9 cellular contexts compared by ENCODE assay signal in genomic region chr13:62014299-62014698, GRCh38.
DNase-seq lines count a peak whose midpoint lies in the region; ATAC-seq and TF ChIP-seq lines count a peak whose summit lies in the region.
"Had no signal": no experiment of that assay in that cellular context is flagged by ENCODE, and none has a peak within 500 bp of the region (broad histone marks: within the 10 kb centered on the region; RNA-seq: fewer than 3 reads in every experiment).

No MANE protein-coding gene starts in this region.

- no peak overlapping the region for H3K4me2 ChIP-seq in Loucy (ENCODE audit: low read depth, low read length, poor library complexity, severe bottlenecking)
- H3K4me2 ChIP-seq in hepatocyte: no peak overlapping the region

- no peaks in the 10 kb centered on the region for H3K79me2 ChIP-seq in Loucy (ENCODE audit: insufficient read depth, low read length)
- no peaks in the 10 kb centered on the region for H3K79me2 ChIP-seq in hepatocyte

- H3K36me3 Mint-ChIP-seq in Caco-2 (ENCODE audit: insufficient read depth, unreplicated experiment): no peaks in the 10 kb centered on the region
- H3K36me3 Mint-ChIP-seq in CD8-positive, alpha-beta memory T cell: no peaks in the 10 kb centered on the region

- no peak overlapping the region for H3K27ac Mint-ChIP-seq in Caco-2 (ENCODE audit: unreplicated experiment)
- no peak overlapping the region for H3K27ac Mint-ChIP-seq in CD8-positive, alpha-beta memory T cell
- H3K27ac Mint-ChIP-seq: activated B cell treated with CpG ODN at 0.5 μM for 24 hours had no signal

- peak in 1 of 2 experiments; percentile 24 for DNase-seq in Caco-2
- DNase-seq in RWPE1 (ENCODE audit: low spot score): peak; percentile 6
- peak; percentile 6 for DNase-seq in hepatocyte (ENCODE audit: low spot score)
- no peak for DNase-seq in left colon
- no peak for DNase-seq in CD8-positive, alpha-beta memory T cell
- no peak for DNase-seq in dermis blood vessel endothelial cell
- DNase-seq: activated B cell treated with CpG ODN at 0.5 μM for 24 hours had no signal

- 46% methylated on average over 3 of the region's 3 CpGs for WGBS in hepatocyte (ENCODE audit: low lambda C conversion rate, missing lambda C conversion rate)

- CTCF ChIA-PET in Caco-2 (lab: Charles Lee) (interaction anchor here (1.0 kb wide), 1 partner anchor 92 kb away, joined by 3 read pairs; no protein-coding TSS in a partner anchor), RWPE1 (lab: Yijun Ruan, JAX) (interaction anchor here (0.7 kb wide), 1 partner anchor 336 kb away, joined by 4 read pairs; no protein-coding TSS in a partner anchor)
- CTCF ChIA-PET in CD8-positive, alpha-beta memory T cell (lab: Charles Lee): no interaction called here

- H3K9me3 ChIP-seq in Caco-2: no peaks in the 10 kb centered on the region
- no peaks in the 10 kb centered on the region for H3K9me3 ChIP-seq in Loucy (ENCODE audit: insufficient read depth, low read depth, low read length)
- H3K9me3 ChIP-seq in hepatocyte (ENCODE audit: low read depth): no peaks in the 10 kb centered on the region
- peaks cover 3% of the 10 kb centered on the region for H3K9me3 ChIP-seq in CD8-positive, alpha-beta memory T cell (ENCODE audit: low read length)

- H3F3A ChIP-seq in Loucy (ENCODE audit: low read depth): no peaks in the 10 kb centered on the region

- intact Hi-C loops in Caco-2 (cut with micrococcal nuclease; ENCODE audit: unreplicated experiment) (loop anchor here (1.0 to 2.0 kb wide), 2 partner anchors 105 to 344 kb away; no protein-coding TSS in a partner anchor), left colon (cut with DNase I, micrococcal nuclease) (no loop called here)

- no peak overlapping the region for H3K4me3 ChIP-seq in Caco-2 (ENCODE audit: low read depth, low read length)
- no peak overlapping the region for H3K4me3 ChIP-seq in Loucy (ENCODE audit: low read length, poor library complexity, severe bottlenecking)
- H3K4me3 ChIP-seq in hepatocyte: no peak overlapping the region
- H3K4me3 ChIP-seq in CD8-positive, alpha-beta memory T cell (ENCODE audit: low read length): no peak overlapping the region

- H3K9ac ChIP-seq in Loucy (ENCODE audit: low read depth, low read length, poor library complexity, severe bottlenecking): no peak overlapping the region

- no peaks in the 10 kb centered on the region for H3K4me1 ChIP-seq in Caco-2
- H3K4me1 ChIP-seq in Loucy (ENCODE audit: insufficient read depth, low read length, poor library complexity, severe bottlenecking): no peaks in the 10 kb centered on the region
- no peaks in the 10 kb centered on the region for H3K4me1 ChIP-seq in hepatocyte (ENCODE audit: insufficient read depth)
- H3K4me1 ChIP-seq in CD8-positive, alpha-beta memory T cell (ENCODE audit: insufficient read depth, low read length): no peaks in the 10 kb centered on the region

- H3K4me1 Mint-ChIP-seq in Caco-2 (ENCODE audit: low read depth, unreplicated experiment): no peaks in the 10 kb centered on the region
- H3K4me1 Mint-ChIP-seq in CD8-positive, alpha-beta memory T cell: no peaks in the 10 kb centered on the region
- H3K4me1 Mint-ChIP-seq: activated B cell treated with CpG ODN at 0.5 μM for 24 hours had no signal

- no peak overlapping the region for H2AFZ ChIP-seq in Loucy (ENCODE audit: low read length)
- H2AFZ ChIP-seq in hepatocyte: no peak overlapping the region

- H4K20me1 ChIP-seq in Loucy (ENCODE audit: insufficient read depth, low read length, poor library complexity, severe bottlenecking) (no peaks in the 10 kb centered on the region), hepatocyte (ENCODE audit: insufficient read depth, poor library complexity, severe bottlenecking) (no peaks in the 10 kb centered on the region)

- H3K9me2 ChIP-seq in Loucy (replicated peaks; ENCODE audit: low read depth, low read length): no peaks in the 10 kb centered on the region
- no peaks in the 10 kb centered on the region for H3K9me2 ChIP-seq in hepatocyte (replicated peaks; ENCODE audit: insufficient read depth)

- POLR2A ChIA-PET in Caco-2 (lab: Charles Lee): no interaction called here
- POLR2A ChIA-PET in RWPE1 (lab: Yijun Ruan, JAX; ENCODE audit: low non-redundant PET): no interaction called here
- POLR2A ChIA-PET in CD8-positive, alpha-beta memory T cell (lab: Charles Lee): no interaction called here

- no peaks in the 10 kb centered on the region for H3K36me3 ChIP-seq in Caco-2 (ENCODE audit: control insufficient read depth, insufficient read depth, low read length)
- no peaks in the 10 kb centered on the region for H3K36me3 ChIP-seq in Loucy (ENCODE audit: insufficient read depth, low read length)
- no peaks in the 10 kb centered on the region for H3K36me3 ChIP-seq in hepatocyte (replicated peaks; ENCODE audit: insufficient read depth, low read depth)
- H3K36me3 ChIP-seq in CD8-positive, alpha-beta memory T cell (ENCODE audit: insufficient read depth, low read length): no peaks in the 10 kb centered on the region

- no peak overlapping the region for H3K4me3 Mint-ChIP-seq in Caco-2 (ENCODE audit: unreplicated experiment)
- H3K4me3 Mint-ChIP-seq in CD8-positive, alpha-beta memory T cell: no peak overlapping the region
- H3K4me3 Mint-ChIP-seq: activated B cell treated with CpG ODN at 0.5 μM for 24 hours had no signal

- no TSS peak for BruUV-seq in Caco-2 (replicated peaks; lab: Mats Ljungman, UMichigan)

- H3K27me3 Mint-ChIP-seq in Caco-2 (ENCODE audit: insufficient read depth, unreplicated experiment): no peaks in the 10 kb centered on the region
- H3K27me3 Mint-ChIP-seq in CD8-positive, alpha-beta memory T cell: no peaks in the 10 kb centered on the region
- H3K27me3 Mint-ChIP-seq: activated B cell treated with CpG ODN at 0.5 μM for 24 hours had no signal

- no peaks in the 10 kb centered on the region for H3K9me3 Mint-ChIP-seq in Caco-2 (ENCODE audit: unreplicated experiment)
- H3K9me3 Mint-ChIP-seq in CD8-positive, alpha-beta memory T cell: peaks cover 0 to 12% (median 3%) of the 10 kb centered on the region in 5 donors
- H3K9me3 Mint-ChIP-seq: activated B cell treated with CpG ODN at 0.5 μM for 24 hours had no signal

- H3K27ac ChIP-seq in RWPE1 (no peak overlapping the region), hepatocyte (no peak overlapping the region)
- H3K27ac ChIP-seq in CD8-positive, alpha-beta memory T cell (ENCODE audit: low read depth, low read length): no peak overlapping the region

- ATAC-seq in left colon (no peak), HG02970 (IDR thresholded peaks at IDR 0.05; ENCODE audit: low FRiP score, unreplicated experiment) (no peak)

- H3K27me3 ChIP-seq in Caco-2 (replicated peaks; ENCODE audit: control insufficient read depth, insufficient read depth, low read length) (no peaks in the 10 kb centered on the region), Loucy (ENCODE audit: insufficient read depth, low read length, poor library complexity, severe bottlenecking) (no peaks in the 10 kb centered on the region), hepatocyte (no peaks in the 10 kb centered on the region)
- H3K27me3 ChIP-seq in CD8-positive, alpha-beta memory T cell (ENCODE audit: insufficient read depth, low read length, poor library complexity, severe bottlenecking): no peaks in the 10 kb centered on the region

- TF ChIP-seq CTCF in Caco-2 (IDR thresholded peaks at IDR 0.05; ENCODE audit: insufficient read depth in 1 of 2, low read depth in 1 of 2, low read length in 1 of 2, severe bottlenecking in 1 of 2, unreplicated experiment in 1 of 2) (peak; percentile 10 to 24), Loucy (conservative IDR thresholded peaks at IDR 0.05; ENCODE audit: low read length) (peak; percentile 48), RWPE1 (conservative IDR thresholded peaks at IDR 0.05; ENCODE audit: low read depth) (peak; percentile 33; the same call in 1 of the 2 replicates), hepatocyte (IDR thresholded peaks at IDR 0.05; ENCODE audit: poor library complexity) (peak; percentile 49)

Comparison
In these comparisons a context has a peak if more than half of its experiments do, and no peak if none do; other contexts are left out.
1. DNase-seq: peak in RWPE1 (single experiment) and hepatocyte (single experiment); none in left colon (0 of 2), CD8-positive, alpha-beta memory T cell (0 of 5) and dermis blood vessel endothelial cell (single experiment).
2. Peak in every context shown above with its lines, with median percentiles within 50 percentile points of each other: CTCF ChIP-seq.